Comparison of ENCODE assay signal across 18 cellular contexts in the genomic region with DNA sequence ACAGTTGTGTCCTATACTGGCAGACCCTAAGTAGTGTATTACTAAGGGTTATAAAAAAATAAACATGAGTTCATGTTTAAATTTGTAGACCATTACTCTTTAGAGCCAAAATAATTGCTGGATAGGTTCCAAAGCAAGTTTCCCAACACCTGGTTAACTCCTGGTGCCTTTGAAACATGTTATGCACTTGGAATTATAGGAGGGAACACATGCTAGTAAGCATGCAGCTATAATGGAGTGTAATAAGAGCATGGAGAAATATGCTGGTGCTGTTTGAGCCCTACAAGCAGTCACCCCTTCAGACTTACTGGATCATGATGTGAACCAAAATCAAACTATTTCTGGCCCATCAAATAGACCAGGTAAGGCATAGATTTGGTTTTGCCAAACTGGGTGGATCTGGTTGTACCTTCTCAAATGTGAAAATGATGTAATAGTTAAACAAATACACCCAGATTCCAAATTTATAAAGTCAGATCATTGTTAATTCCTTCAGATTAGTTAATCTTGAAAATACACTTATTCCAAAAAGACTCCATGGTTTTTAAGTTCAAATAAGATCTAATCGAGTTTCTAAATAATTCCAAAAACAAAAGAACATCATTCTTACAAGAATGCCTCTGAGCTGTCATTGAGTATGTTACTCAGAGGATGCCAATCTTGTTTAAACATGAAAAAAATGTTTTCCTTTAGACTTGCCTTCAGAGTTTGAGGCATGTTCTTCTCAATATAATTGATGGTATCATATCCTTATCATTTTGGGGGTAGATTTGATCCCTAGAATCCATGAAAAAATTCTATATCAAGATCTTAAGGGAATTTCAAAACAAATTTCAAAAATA.
DNase-seq lines count a peak whose midpoint lies in the region; ATAC-seq, FAIRE-seq and TF ChIP-seq lines count a peak whose summit lies in the region.
"Had no signal": no experiment of that assay in that cellular context is flagged by ENCODE, and none has a peak within 500 bp of the region (broad histone marks: within the 10 kb centered on the region; RNA-seq: fewer than 3 reads in every experiment).

No MANE protein-coding gene starts in this region.

- WGBS in A549 (ENCODE audit: missing lambda C conversion rate), result 0% methylated on average over 1 of the region's 1 CpG

- no peak for TF ChIP-seq RAD21 in A549 (conservative IDR thresholded peaks at IDR 0.05 in 1 of 2, IDR thresholded peaks at IDR 0.05 in 1 of 2)
- TF ChIP-seq RAD21 in Ishikawa (IDR thresholded peaks at IDR 0.05; ENCODE audit: low read depth), result no peak

- H3K27ac ChIP-seq in A549 (peak overlapping the region; percentile 87 to 91), osteoblast (ENCODE audit: low read depth, low read length) (peak overlapping the region; percentile 58)

- H4K20me1 ChIP-seq in osteoblast (ENCODE audit: insufficient read depth, low read length), result no peaks in the 10 kb centered on the region

- no peaks in the 10 kb centered on the region for H3K27me3 ChIP-seq in osteoblast (ENCODE audit: insufficient read depth, low read length)

- peaks cover 61% of the 10 kb centered on the region for H3K4me1 Mint-ChIP-seq in chondrocyte (ENCODE audit: low read depth)
- H3K4me1 Mint-ChIP-seq in activated CD4-positive, alpha-beta memory T cell treated with anti-CD3 and anti-CD28 coated beads for 36 hours (ENCODE audit: low read depth), result peaks cover 8% of the 10 kb centered on the region

- H3K79me2 ChIP-seq in osteoblast (ENCODE audit: insufficient read depth, low read length), result no peaks in the 10 kb centered on the region

- CTCF ChIA-PET in A549 (lab: Yijun Ruan, JAX), result interaction anchor here (1.0 kb wide), 1 partner anchor 11 kb away, joined by 3 read pairs; no protein-coding TSS in a partner anchor
- CTCF ChIA-PET in activated CD4-positive, alpha-beta memory T cell treated with anti-CD3 and anti-CD28 coated beads for 36 hours (lab: Charles Lee), result no interaction called here

- TF ChIP-seq CTCF in A549 (IDR thresholded peaks at IDR 0.05) (no peak), chondrocyte (IDR thresholded peaks at IDR 0.05) (no peak), osteoblast (IDR thresholded peaks at IDR 0.05; ENCODE audit: extremely low read depth, low read depth, low read length) (no peak)

- H3K4me1 ChIP-seq in A549 (peaks cover 51% of the 10 kb centered on the region), osteoblast (ENCODE audit: insufficient read depth, low read length) (peaks cover 39% of the 10 kb centered on the region)

- peak overlapping the region; percentile 15 for H3K27ac Mint-ChIP-seq in chondrocyte (ENCODE audit: unreplicated experiment)
- H3K27ac Mint-ChIP-seq in activated CD4-positive, alpha-beta memory T cell treated with anti-CD3 and anti-CD28 coated beads for 36 hours, result no peak overlapping the region
- H3K27ac Mint-ChIP-seq: B cell; CD4-positive, alpha-beta T cell; HFFc6; IgD-negative memory B cell had no signal

- POLR2A ChIA-PET in A549 (lab: Yijun Ruan, JAX), result no interaction called here
- POLR2A ChIA-PET in activated CD4-positive, alpha-beta memory T cell treated with anti-CD3 and anti-CD28 coated beads for 36 hours (lab: Charles Lee), result no interaction called here

- FAIRE-seq in A549 (lab: Jason Lieb, UNC), result peak; percentile 86

- peaks cover 8% of the 10 kb centered on the region for H3K9me3 ChIP-seq in A549
- H3K9me3 ChIP-seq in osteoblast (ENCODE audit: low read depth, low read length), result no peaks in the 10 kb centered on the region

- H3K4me3 Mint-ChIP-seq in chondrocyte (ENCODE audit: unreplicated experiment), result no peak overlapping the region
- H3K4me3 Mint-ChIP-seq in activated CD4-positive, alpha-beta memory T cell treated with anti-CD3 and anti-CD28 coated beads for 36 hours, result no peak overlapping the region
- H3K4me3 Mint-ChIP-seq: B cell; CD4-positive, alpha-beta T cell; HFFc6 had no signal

- peaks cover 4% of the 10 kb centered on the region for H3K9me3 Mint-ChIP-seq in chondrocyte (ENCODE audit: low read depth)
- no peaks in the 10 kb centered on the region for H3K9me3 Mint-ChIP-seq in activated CD4-positive, alpha-beta memory T cell treated with anti-CD3 and anti-CD28 coated beads for 36 hours
- H3K9me3 Mint-ChIP-seq: CD4-positive, alpha-beta T cell; IgD-negative memory B cell had no signal

- intact Hi-C loops in activated CD4-positive, alpha-beta memory T cell treated with anti-CD3 and anti-CD28 coated beads for 36 hours (cut with micrococcal nuclease), result no loop called here

- ATAC-seq in A549, result no peak
- no peak for ATAC-seq in HG03571 (IDR thresholded peaks at IDR 0.05; ENCODE audit: unreplicated experiment)
- no peak for ATAC-seq in HG03108 (IDR thresholded peaks at IDR 0.05; ENCODE audit: unreplicated experiment)

- H3K36me3 Mint-ChIP-seq in chondrocyte (ENCODE audit: low read depth), result no peaks in the 10 kb centered on the region
- no peaks in the 10 kb centered on the region for H3K36me3 Mint-ChIP-seq in activated CD4-positive, alpha-beta memory T cell treated with anti-CD3 and anti-CD28 coated beads for 36 hours

- no peak for DNase-seq in A549 (ENCODE audit: low read depth in 1 of 2, low spot score in 1 of 2)
- no peak for DNase-seq in chondrocyte (ENCODE audit: low spot score)
- no peak for DNase-seq in osteoblast (ENCODE audit: insufficient read length, low spot score, missing footprints)
- no peak for DNase-seq in activated CD4-positive, alpha-beta memory T cell treated with anti-CD3 and anti-CD28 coated beads for 36 hours
- DNase-seq: ACHN; Calu3; CD4-positive, alpha-beta T cell; DND-41; GDM1; HFFc6; NCI-H146; NCI-H2107; NCI-H748 treated with DMSO at 0.1 percent for 48 hours had no signal

- TF ChIP-seq EP300 in A549 (IDR thresholded peaks at IDR 0.05) (no peak), Ishikawa (IDR thresholded peaks at IDR 0.05; ENCODE audit: borderline replicate concordance) (no peak)

- no peak overlapping the region for H3K4me3 ChIP-seq in A549
- no peak overlapping the region for H3K4me3 ChIP-seq in osteoblast (ENCODE audit: insufficient read depth, low read length)

- no peak for TF ChIP-seq POLR2A in A549 (IDR thresholded peaks at IDR 0.05; ENCODE audit: low read length)

- H3K4me2 ChIP-seq in A549 (peak overlapping the region; percentile 33), osteoblast (ENCODE audit: insufficient read depth, low read length) (no peak overlapping the region)

- no peak overlapping the region for H2AFZ ChIP-seq in osteoblast (ENCODE audit: low read length)

- no peaks in the 10 kb centered on the region for H3K36me3 ChIP-seq in osteoblast (ENCODE audit: insufficient read depth, low read length)

- no peaks in the 10 kb centered on the region for H3K27me3 Mint-ChIP-seq in chondrocyte (ENCODE audit: low read depth)
- no peaks in the 10 kb centered on the region for H3K27me3 Mint-ChIP-seq in activated CD4-positive, alpha-beta memory T cell treated with anti-CD3 and anti-CD28 coated beads for 36 hours
- H3K27me3 Mint-ChIP-seq: B cell; CD4-positive, alpha-beta T cell; IgD-negative memory B cell had no signal

TF ChIP-seq in A549, 52 proteins besides CTCF, POLR2A, EP300 and RAD21 (continues in another document):
- TF ChIP-seq, protein P1, sequence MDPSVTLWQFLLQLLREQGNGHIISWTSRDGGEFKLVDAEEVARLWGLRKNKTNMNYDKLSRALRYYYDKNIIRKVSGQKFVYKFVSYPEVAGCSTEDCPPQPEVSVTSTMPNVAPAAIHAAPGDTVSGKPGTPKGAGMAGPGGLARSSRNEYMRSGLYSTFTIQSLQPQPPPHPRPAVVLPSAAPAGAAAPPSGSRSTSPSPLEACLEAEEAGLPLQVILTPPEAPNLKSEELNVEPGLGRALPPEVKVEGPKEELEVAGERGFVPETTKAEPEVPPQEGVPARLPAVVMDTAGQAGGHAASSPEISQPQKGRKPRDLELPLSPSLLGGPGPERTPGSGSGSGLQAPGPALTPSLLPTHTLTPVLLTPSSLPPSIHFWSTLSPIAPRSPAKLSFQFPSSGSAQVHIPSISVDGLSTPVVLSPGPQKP (IDR thresholded peaks at IDR 0.05; ENCODE audit: low read depth, low read length), result no peak
- TF ChIP-seq KDM1A (IDR thresholded peaks at IDR 0.05; ENCODE audit: low read depth) (no peak), SREBF2 (IDR thresholded peaks at IDR 0.05) (no peak), NR3C1 (IDR thresholded peaks at IDR 0.05) (no peak), RARB (CRISPR knock-in tag; IDR thresholded peaks at IDR 0.05) (no peak), KDM5A (IDR thresholded peaks at IDR 0.05) (no peak), NPAS2 (CRISPR knock-in tag; IDR thresholded peaks at IDR 0.05; ENCODE audit: borderline replicate concordance) (no peak), HEYL (CRISPR knock-in tag; IDR thresholded peaks at IDR 0.05) (no peak), TFCP2L1 (CRISPR knock-in tag; IDR thresholded peaks at IDR 0.05) (no peak), HOXA7 (CRISPR knock-in tag; IDR thresholded peaks at IDR 0.05) (no peak), HOXB13 (CRISPR knock-in tag; IDR thresholded peaks at IDR 0.05; ENCODE audit: low read depth) (no peak), RNF2 (IDR thresholded peaks at IDR 0.05; ENCODE audit: borderline replicate concordance, low read depth) (no peak), CBX8 (IDR thresholded peaks at IDR 0.05) (no peak)

TF ChIP-seq in Ishikawa, 13 proteins besides CTCF, POLR2A, EP300 and RAD21:
- TF ChIP-seq TCF12 (IDR thresholded peaks at IDR 0.05; ENCODE audit: low read depth), result no peak
- no peak for TF ChIP-seq FOXM1 (IDR thresholded peaks at IDR 0.05; ENCODE audit: borderline replicate concordance, low read depth)
- no peak for TF ChIP-seq TAF1 (IDR thresholded peaks at IDR 0.05; ENCODE audit: low read depth)
- TF ChIP-seq NFIC (IDR thresholded peaks at IDR 0.05), result 0 out of 2 replicates have a peak, but pooled peaks have one; percentile 37
- TF ChIP-seq CEBPB (IDR thresholded peaks at IDR 0.05), result peak; percentile 47
- TF ChIP-seq EGR1 (IDR thresholded peaks at IDR 0.05), result no peak
